Comparison of ENCODE assay signal across 16 cellular contexts in the genomic region with DNA sequence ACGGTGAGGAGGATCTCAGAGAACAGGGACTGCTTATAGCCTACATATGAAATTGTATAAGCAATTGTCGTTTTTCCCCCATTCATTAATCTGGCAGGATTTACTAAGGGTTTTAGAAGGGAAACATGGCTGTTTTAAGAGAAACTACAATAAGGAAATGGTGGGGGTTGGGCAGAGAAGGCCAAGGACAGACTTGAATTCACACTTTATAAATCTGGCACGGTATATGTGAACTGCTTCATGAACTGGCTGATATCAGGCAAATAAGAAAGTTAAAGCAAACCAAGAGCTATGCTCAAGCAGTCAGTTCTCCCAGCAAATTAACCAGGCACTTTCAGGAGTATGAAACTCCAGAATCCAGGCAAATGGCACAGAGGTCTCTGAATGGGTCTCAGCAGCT.
DNase-seq lines count a peak whose midpoint lies in the region; ATAC-seq and TF ChIP-seq lines count a peak whose summit lies in the region.
"Had no signal": no experiment of that assay in that cellular context is flagged by ENCODE, and none has a peak within 500 bp of the region (broad histone marks: within the 10 kb centered on the region; RNA-seq: fewer than 3 reads in every experiment).

No MANE protein-coding gene starts in this region.

- H3K4me3 ChIP-seq in GM23338: no peak overlapping the region
- no peak overlapping the region for H3K4me3 ChIP-seq in lower lobe of right lung
- no peak overlapping the region for H3K4me3 ChIP-seq in sigmoid colon

- peak overlapping the region; percentile 29; the same call in 1 of the 2 replicates for H2AFZ ChIP-seq in GM23338

- intact Hi-C loops in lower lobe of right lung (cut with DNase I): no loop called here
- intact Hi-C loops in sigmoid colon (cut with DNase I): loop anchor here (1.0 to 10.0 kb wide), 3 partner anchors 31 to 258 kb away; a partner anchor contains a TSS

- H3K9me3 Mint-ChIP-seq in GM23338: peaks cover 3% of the 10 kb centered on the region; the same call in 2 of the 3 replicates
- no peaks in the 10 kb centered on the region for H3K9me3 Mint-ChIP-seq in activated T-cell treated with anti-CD3 and anti-CD28 coated beads, Interleukin-2, amount 50 U/mL, for 4 hours

- TF ChIP-seq CTCF in GM23338 (conservative IDR thresholded peaks at IDR 0.05; ENCODE audit: low read depth in 2 of 2) (no peak), lower lobe of right lung (IDR thresholded peaks at IDR 0.05) (no peak), sigmoid colon (IDR thresholded peaks at IDR 0.05) (no peak)

- no peak overlapping the region for H3K4me2 ChIP-seq in GM23338

- H3K4me1 Mint-ChIP-seq in GM23338: peaks cover 22% of the 10 kb centered on the region
- no peaks in the 10 kb centered on the region for H3K4me1 Mint-ChIP-seq in activated T-cell treated with anti-CD3 and anti-CD28 coated beads, Interleukin-2, amount 50 U/mL, for 4 hours (ENCODE audit: low read depth)

- peak in 1 of 4 donors; percentile 2 for TF ChIP-seq EP300 in sigmoid colon (IDR thresholded peaks at IDR 0.05)

- WGBS in adipose tissue, 3 donors: 26 to 45% (median 34%) methylated on average over 3 of the region's 3 CpGs
- WGBS in sigmoid colon, 2 donors: 11 to 47% methylated on average over 3 of the region's 3 CpGs

- no peak for TF ChIP-seq POLR2A in sigmoid colon (IDR thresholded peaks at IDR 0.05)

- H4K20me1 ChIP-seq in GM23338 (replicated peaks; ENCODE audit: insufficient read depth): no peaks in the 10 kb centered on the region

- H3K4me3 Mint-ChIP-seq in GM23338: no peak overlapping the region
- no peak overlapping the region for H3K4me3 Mint-ChIP-seq in activated T-cell treated with anti-CD3 and anti-CD28 coated beads, Interleukin-2, amount 50 U/mL, for 4 hours
- H3K4me3 Mint-ChIP-seq: naive B cell had no signal

- H3K9me3 ChIP-seq in lower lobe of right lung (no peaks in the 10 kb centered on the region), sigmoid colon (no peaks in the 10 kb centered on the region)

- no peak for DNase-seq in GM23338 (ENCODE audit: low spot score)
- no peak for DNase-seq in lower lobe of right lung
- DNase-seq in sigmoid colon: no peak
- no peak for DNase-seq in dermis blood vessel endothelial cell
- DNase-seq in activated T-cell treated with anti-CD3 and anti-CD28 coated beads, Interleukin-2, amount 50 U/mL, for 4 hours: no peak
- DNase-seq in ACHN: no peak
- DNase-seq: activated CD4-positive, alpha-beta T cell treated with anti-CD3 and anti-CD28 coated beads for 1 hour; activated T-cell treated with anti-CD3 and anti-CD28 coated beads for 4 hours; amniotic stem cell; effector memory CD4-positive, alpha-beta T cell; islet precursor cell; MM.1S; naive B cell had no signal

- no peak overlapping the region for H3K27ac Mint-ChIP-seq in GM23338

- peaks cover 9% of the 10 kb centered on the region; the same call in 2 of the 3 replicates for H3K36me3 Mint-ChIP-seq in GM23338 (ENCODE audit: low read depth)
- no peaks in the 10 kb centered on the region for H3K36me3 Mint-ChIP-seq in activated T-cell treated with anti-CD3 and anti-CD28 coated beads, Interleukin-2, amount 50 U/mL, for 4 hours (ENCODE audit: insufficient read depth)

- H3K27me3 Mint-ChIP-seq in GM23338 (ENCODE audit: insufficient read depth, low read depth, poor library complexity): peaks cover 3% of the 10 kb centered on the region
- peaks cover 2% of the 10 kb centered on the region for H3K27me3 Mint-ChIP-seq in activated T-cell treated with anti-CD3 and anti-CD28 coated beads, Interleukin-2, amount 50 U/mL, for 4 hours (ENCODE audit: low read depth)
- H3K27me3 Mint-ChIP-seq: naive B cell had no signal

- ATAC-seq in GM23338 (no peak), lower lobe of right lung (no peak), GM21717 (IDR thresholded peaks at IDR 0.05; ENCODE audit: unreplicated experiment) (no peak)
- no peak for ATAC-seq in activated T-cell treated with anti-CD3 and anti-CD28 coated beads, Interleukin-2, amount 50 U/mL, for 4 hours
- ATAC-seq: HCT116 had no signal

- peaks cover 5% of the 10 kb centered on the region; the same call in 1 of the 2 replicates for H3K36me3 ChIP-seq in GM23338 (ENCODE audit: insufficient read depth)
- H3K36me3 ChIP-seq in lower lobe of right lung: no peaks in the 10 kb centered on the region
- no peaks in the 10 kb centered on the region for H3K36me3 ChIP-seq in sigmoid colon

- H3K4me1 ChIP-seq in GM23338 (ENCODE audit: insufficient read depth) (peaks cover 23% of the 10 kb centered on the region), lower lobe of right lung (no peaks in the 10 kb centered on the region), sigmoid colon (peaks cover 0 to 47% (median 33%) of the 10 kb centered on the region in 4 donors)

- H3K9me2 ChIP-seq in GM23338 (ENCODE audit: insufficient read depth): peaks cover 8% of the 10 kb centered on the region

- in situ Hi-C loops in ACHN (cut with HindIII; ENCODE audit: low pct_ligation_motif_present, low pct_unique_long_range_greater_than_20kb, low sequenced_read_pairs): no loop called here

- H3F3A ChIP-seq in GM23338 (replicated peaks; ENCODE audit: low read depth): no peaks in the 10 kb centered on the region

- H3K27ac ChIP-seq in GM23338 (ENCODE audit: low read depth) (no peak overlapping the region), adipose tissue (ENCODE audit: low read depth, low read length) (peak overlapping the region; percentile 45), lower lobe of right lung (peak overlapping the region; percentile 53), sigmoid colon (peak overlapping the region; percentile 61 to 86 (median 82))

- no peaks in the 10 kb centered on the region for H3K79me2 ChIP-seq in GM23338 (replicated peaks; ENCODE audit: insufficient read depth)

- H3K27me3 ChIP-seq in GM23338 (ENCODE audit: insufficient read depth): no peaks in the 10 kb centered on the region
- no peaks in the 10 kb centered on the region for H3K27me3 ChIP-seq in lower lobe of right lung (ENCODE audit: low read depth)
- no peaks in the 10 kb centered on the region for H3K27me3 ChIP-seq in sigmoid colon

TF ChIP-seq in GM23338, 12 proteins besides CTCF, POLR2A, EP300 and RAD21 (continues in another document):
- no peak for TF ChIP-seq POLR2AphosphoS5 (IDR thresholded peaks at IDR 0.05; ENCODE audit: low read depth)
- TF ChIP-seq NANOG (IDR thresholded peaks at IDR 0.05; ENCODE audit: borderline replicate concordance): no peak
- TF ChIP-seq CREB1 (CRISPR knock-in tag; IDR thresholded peaks at IDR 0.05; ENCODE audit: low read depth): no peak
- TF ChIP-seq ZNF114 (CRISPR knock-in tag; IDR thresholded peaks at IDR 0.05): no peak
- TF ChIP-seq, protein P1, sequence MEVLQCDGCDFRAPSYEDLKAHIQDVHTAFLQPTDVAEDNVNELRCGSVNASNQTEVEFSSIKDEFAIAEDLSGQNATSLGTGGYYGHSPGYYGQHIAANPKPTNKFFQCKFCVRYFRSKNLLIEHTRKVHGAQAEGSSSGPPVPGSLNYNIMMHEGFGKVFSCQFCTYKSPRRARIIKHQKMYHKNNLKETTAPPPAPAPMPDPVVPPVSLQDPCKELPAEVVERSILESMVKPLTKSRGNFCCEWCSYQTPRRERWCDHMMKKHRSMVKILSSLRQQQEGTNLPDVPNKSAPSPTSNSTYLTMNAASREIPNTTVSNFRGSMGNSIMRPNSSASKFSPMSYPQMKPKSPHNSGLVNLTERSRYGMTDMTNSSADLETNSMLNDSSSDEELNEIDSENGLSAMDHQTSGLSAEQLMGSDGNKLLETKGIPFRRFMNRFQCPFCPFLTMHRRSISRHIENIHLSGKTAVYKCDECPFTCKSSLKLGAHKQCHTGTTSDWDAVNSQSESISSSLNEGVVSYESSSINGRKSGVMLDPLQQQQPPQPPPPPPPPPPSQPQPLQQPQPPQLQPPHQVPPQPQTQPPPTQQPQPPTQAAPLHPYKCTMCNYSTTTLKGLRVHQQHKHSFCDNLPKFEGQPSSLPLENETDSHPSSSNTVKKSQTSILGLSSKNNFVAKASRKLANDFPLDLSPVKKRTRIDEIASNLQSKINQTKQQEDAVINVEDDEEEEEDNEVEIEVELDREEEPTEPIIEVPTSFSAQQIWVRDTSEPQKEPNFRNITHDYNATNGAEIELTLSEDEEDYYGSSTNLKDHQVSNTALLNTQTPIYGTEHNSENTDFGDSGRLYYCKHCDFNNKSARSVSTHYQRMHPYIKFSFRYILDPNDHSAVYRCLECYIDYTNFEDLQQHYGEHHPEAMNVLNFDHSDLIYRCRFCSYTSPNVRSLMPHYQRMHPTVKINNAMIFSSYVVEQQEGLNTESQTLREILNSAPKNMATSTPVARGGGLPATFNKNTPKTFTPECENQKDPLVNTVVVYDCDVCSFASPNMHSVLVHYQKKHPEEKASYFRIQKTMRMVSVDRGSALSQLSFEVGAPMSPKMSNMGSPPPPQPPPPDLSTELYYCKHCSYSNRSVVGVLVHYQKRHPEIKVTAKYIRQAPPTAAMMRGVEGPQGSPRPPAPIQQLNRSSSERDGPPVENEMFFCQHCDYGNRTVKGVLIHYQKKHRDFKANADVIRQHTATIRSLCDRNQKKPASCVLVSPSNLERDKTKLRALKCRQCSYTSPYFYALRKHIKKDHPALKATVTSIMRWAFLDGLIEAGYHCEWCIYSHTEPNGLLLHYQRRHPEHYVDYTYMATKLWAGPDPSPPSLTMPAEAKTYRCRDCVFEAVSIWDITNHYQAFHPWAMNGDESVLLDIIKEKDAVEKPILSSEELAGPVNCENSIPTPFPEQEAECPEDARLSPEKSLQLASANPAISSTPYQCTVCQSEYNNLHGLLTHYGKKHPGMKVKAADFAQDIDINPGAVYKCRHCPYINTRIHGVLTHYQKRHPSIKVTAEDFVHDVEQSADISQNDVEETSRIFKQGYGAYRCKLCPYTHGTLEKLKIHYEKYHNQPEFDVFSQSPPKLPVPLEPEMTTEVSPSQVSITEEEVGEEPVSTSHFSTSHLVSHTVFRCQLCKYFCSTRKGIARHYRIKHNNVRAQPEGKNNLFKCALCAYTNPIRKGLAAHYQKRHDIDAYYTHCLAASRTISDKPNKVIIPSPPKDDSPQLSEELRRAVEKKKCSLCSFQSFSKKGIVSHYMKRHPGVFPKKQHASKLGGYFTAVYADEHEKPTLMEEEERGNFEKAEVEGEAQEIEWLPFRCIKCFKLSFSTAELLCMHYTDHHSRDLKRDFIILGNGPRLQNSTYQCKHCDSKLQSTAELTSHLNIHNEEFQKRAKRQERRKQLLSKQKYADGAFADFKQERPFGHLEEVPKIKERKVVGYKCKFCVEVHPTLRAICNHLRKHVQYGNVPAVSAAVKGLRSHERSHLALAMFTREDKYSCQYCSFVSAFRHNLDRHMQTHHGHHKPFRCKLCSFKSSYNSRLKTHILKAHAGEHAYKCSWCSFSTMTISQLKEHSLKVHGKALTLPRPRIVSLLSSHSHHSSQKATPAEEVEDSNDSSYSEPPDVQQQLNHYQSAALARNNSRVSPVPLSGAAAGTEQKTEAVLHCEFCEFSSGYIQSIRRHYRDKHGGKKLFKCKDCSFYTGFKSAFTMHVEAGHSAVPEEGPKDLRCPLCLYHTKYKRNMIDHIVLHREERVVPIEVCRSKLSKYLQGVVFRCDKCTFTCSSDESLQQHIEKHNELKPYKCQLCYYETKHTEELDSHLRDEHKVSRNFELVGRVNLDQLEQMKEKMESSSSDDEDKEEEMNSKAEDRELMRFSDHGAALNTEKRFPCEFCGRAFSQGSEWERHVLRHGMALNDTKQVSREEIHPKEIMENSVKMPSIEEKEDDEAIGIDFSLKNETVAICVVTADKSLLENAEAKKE (CRISPR knock-in tag; IDR thresholded peaks at IDR 0.05): no peak
- TF ChIP-seq EZH2 (IDR thresholded peaks at IDR 0.05; ENCODE audit: low read depth, unreplicated experiment): no peak
